In genomic region chr15:71003314-71003713, GRCh38 we compare ENCODE assay signal across 26 cellular contexts.
DNase-seq lines count a peak whose midpoint lies in the region; ATAC-seq and TF ChIP-seq lines count a peak whose summit lies in the region.
"Had no signal": no experiment of that assay in that cellular context is flagged by ENCODE, and none has a peak within 500 bp of the region (broad histone marks: within the 10 kb centered on the region; RNA-seq: fewer than 3 reads in every experiment).

No MANE protein-coding gene starts in this region.

- H3K27ac ChIP-seq in mammary epithelial cell (ENCODE audit: insufficient read depth, low read depth, low read length): no peak overlapping the region
- no peak overlapping the region for H3K27ac ChIP-seq in breast epithelium
- H3K27ac ChIP-seq: 22Rv1, C4-2B, heart left ventricle, ovary, WERI-Rb-1 had no signal

- TF ChIP-seq POLR2A in breast epithelium (IDR thresholded peaks at IDR 0.05): no peak

- ATAC-seq in GM18867 (IDR thresholded peaks at IDR 0.05; ENCODE audit: unreplicated experiment) (no peak), left lobe of liver (no peak)
- ATAC-seq: heart left ventricle; HepG2; naive thymus-derived CD4-positive, alpha-beta T cell had no signal

- CTCF ChIA-PET in mammary epithelial cell (lab: Charles Lee; ENCODE audit: low non-redundant PET): no interaction called here

- intact Hi-C loops in mammary epithelial cell (cut with micrococcal nuclease): no loop called here
- intact Hi-C loops in breast epithelium (cut with DNase I; ENCODE audit: low total_unique reads): no loop called here

- H3K9ac ChIP-seq in mammary epithelial cell (ENCODE audit: insufficient read depth, low read length): no peak overlapping the region

- no peaks in the 10 kb centered on the region for H3K27me3 ChIP-seq in mammary epithelial cell (ENCODE audit: insufficient read depth, low read length)
- H3K27me3 ChIP-seq in breast epithelium: no peaks in the 10 kb centered on the region
- H3K27me3 ChIP-seq: heart left ventricle, ovary, tibial artery had no signal

- in situ Hi-C loops in mammary epithelial cell (cut with MboI; ENCODE audit: low sequenced_read_pairs in 2 of 2) (loop anchor here in 1 of 2 donors (25.0 kb wide), 1 partner anchor 284 kb away; no protein-coding TSS in a partner anchor), astrocyte of the spinal cord (cut with HindIII; ENCODE audit: low sequenced_read_pairs) (no loop called here)

- no TSS peak for BruUV-seq in mammary epithelial cell (replicated peaks; lab: Mats Ljungman, UMichigan)

- no peak overlapping the region for H2AFZ ChIP-seq in mammary epithelial cell (ENCODE audit: low read depth, low read length)

- no peak overlapping the region for H3K4me3 ChIP-seq in mammary epithelial cell (replicated peaks in 1 of 3; ENCODE audit: insufficient read depth in 1 of 3, low read depth in 2 of 3, low read length in 3 of 3)
- no peak overlapping the region for H3K4me3 ChIP-seq in breast epithelium
- no peak overlapping the region for H3K4me3 ChIP-seq in astrocyte of the spinal cord (ENCODE audit: low read depth, low read length)
- no peak overlapping the region for H3K4me3 ChIP-seq in foreskin fibroblast (ENCODE audit: low read depth in 1 of 2, low read length in 2 of 2)
- H3K4me3 ChIP-seq: heart left ventricle, ovary, tibial artery had no signal

- H3K4me1 ChIP-seq in mammary epithelial cell (ENCODE audit: insufficient read depth, low read length) (peaks cover 6% of the 10 kb centered on the region), breast epithelium (no peaks in the 10 kb centered on the region)

- no peaks in the 10 kb centered on the region for H3K36me3 ChIP-seq in mammary epithelial cell (ENCODE audit: insufficient read depth, low read length)
- H3K36me3 ChIP-seq in breast epithelium: no peaks in the 10 kb centered on the region
- H3K36me3 ChIP-seq: ovary, WERI-Rb-1 had no signal

- H3K4me2 ChIP-seq in mammary epithelial cell (ENCODE audit: insufficient read depth, low read depth, low read length): no peak overlapping the region

- dilution Hi-C loops in mammary epithelial cell (cut with HindIII; ENCODE audit: low sequenced_read_pairs): no loop called here

- H3K9me3 ChIP-seq in mammary epithelial cell (replicated peaks; ENCODE audit: insufficient read depth, low read length) (peaks cover 1% of the 10 kb centered on the region), breast epithelium (no peaks in the 10 kb centered on the region)
- H3K9me3 ChIP-seq: ovary had no signal

- no peak for TF ChIP-seq CTCF in mammary epithelial cell (conservative IDR thresholded peaks at IDR 0.05 in 1 of 2, IDR thresholded peaks at IDR 0.05 in 1 of 2; ENCODE audit: extremely low read depth in 1 of 2, insufficient read depth in 1 of 2, low read depth in 1 of 2, low read length in 2 of 2)
- no peak for TF ChIP-seq CTCF in breast epithelium (IDR thresholded peaks at IDR 0.05)
- no peak for TF ChIP-seq CTCF in astrocyte of the spinal cord (IDR thresholded peaks at IDR 0.05; ENCODE audit: low read depth, low read length)
- no peak for TF ChIP-seq CTCF in foreskin fibroblast (IDR thresholded peaks at IDR 0.05; ENCODE audit: low read depth, low read length)

- DNase-seq in mammary epithelial cell: peak; percentile 32
- no peak for DNase-seq in breast epithelium (ENCODE audit: low spot score in 2 of 2)
- DNase-seq in astrocyte of the spinal cord (ENCODE audit: low read depth, low spot score): peak; percentile 37
- peak; percentile 14 to 45 for DNase-seq in foreskin fibroblast
- DNase-seq in left lobe of liver (ENCODE audit: low spot score): no peak
- no peak for DNase-seq in DMS53 treated with DMSO at 0.1 percent for 48 hours (lab: John Stamatoyannopoulos, UW; ENCODE audit: unreplicated experiment)
- no peak for DNase-seq in activated effector memory CD4-positive, alpha-beta T cell treated with Interleukin-2 at 50 U/mL for 16 hours
- DNase-seq: activated CD4-positive, alpha-beta T cell treated with anti-CD3 and anti-CD28 coated beads, Interleukin-2, amount 50 U/mL, for 48 hours; activated naive CD4-positive, alpha-beta T cell treated with Interleukin-2 at 50 U/mL for 16 hours; GDM1; H9; heart left ventricle; immature natural killer cell; naive thymus-derived CD4-positive, alpha-beta T cell; NCI-H1436; NCI-H2171; NCI-H69; ovary; stimulated activated CD4-positive, alpha-beta T cell treated with anti-CD3 and anti-CD28 coated beads, Interleukin-1b, Interleukin-23, amount 100 ng/mL, for 48 hours; stimulated activated naive CD4-positive, alpha-beta T cell treated with Interleukin-2 at 50 U/mL for 16 hours; tibial artery; WERI-Rb-1 had no signal

- no peaks in the 10 kb centered on the region for H3K79me2 ChIP-seq in mammary epithelial cell (ENCODE audit: insufficient read depth, low read length)

- no peaks in the 10 kb centered on the region for H4K20me1 ChIP-seq in mammary epithelial cell (ENCODE audit: insufficient read depth, low read length)

Comparison
In these comparisons a context has a peak if more than half of its experiments do, and no peak if none do; other contexts are left out.
1. DNase-seq: peak in mammary epithelial cell (single experiment), astrocyte of the spinal cord (single experiment) and foreskin fibroblast (2 of 2); none in breast epithelium (0 of 2), left lobe of liver (single experiment), DMS53 treated with DMSO at 0.1 percent for 48 hours (single experiment) and activated effector memory CD4-positive, alpha-beta T cell treated with Interleukin-2 at 50 U/mL for 16 hours (single experiment).